23 cellular contexts compared by ENCODE assay signal in the genomic region with DNA sequence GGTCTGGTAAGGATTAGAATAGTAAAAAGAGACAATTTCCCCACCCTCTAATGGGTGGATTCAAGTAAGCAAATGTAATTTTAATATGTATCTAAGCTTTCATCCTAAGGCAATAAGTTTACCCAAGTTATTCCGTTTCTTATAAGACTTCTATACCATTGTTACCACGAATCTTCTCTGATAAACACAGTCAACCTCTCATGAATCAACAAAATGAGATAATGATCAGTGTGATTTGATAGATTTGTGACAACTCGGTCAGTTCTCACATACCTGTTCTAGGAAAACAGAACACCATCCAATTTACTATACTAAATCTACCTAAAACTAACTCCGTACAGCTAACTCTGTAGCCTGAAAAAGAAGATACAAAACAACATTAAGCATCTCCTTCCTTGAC.
"Had no signal": no experiment of that assay in that cellular context is flagged by ENCODE, and none has a peak within 500 bp of the region (broad histone marks: within the 10 kb centered on the region; RNA-seq: fewer than 3 reads in every experiment).

No MANE protein-coding gene starts in this region.

- H3K4me1 ChIP-seq: colonic mucosa, esophagus squamous epithelium, foreskin keratinocyte, gastrocnemius medialis, heart left ventricle, heart right ventricle had no signal

- H3K9me3 Mint-ChIP-seq: dendritic cell treated with granulocyte-macrophage colony-stimulating factor and Interleukin-4, amounts not matched to agents 40 ng/mL and 50 ng/mL, for 4 days; effector memory CD8-positive, alpha-beta T cell had no signal

- H3K36me3 ChIP-seq: colonic mucosa, esophagus muscularis mucosa, esophagus squamous epithelium, gastrocnemius medialis, gastroesophageal sphincter, heart left ventricle, heart right ventricle had no signal

- H3K27ac Mint-ChIP-seq: dendritic cell treated with granulocyte-macrophage colony-stimulating factor and Interleukin-4, amounts not matched to agents 40 ng/mL and 50 ng/mL, for 4 days; effector memory CD8-positive, alpha-beta T cell had no signal

- H3K27ac ChIP-seq: colonic mucosa, coronary artery, dorsolateral prefrontal cortex, epithelial cell of prostate, esophagus muscularis mucosa, esophagus squamous epithelium, foreskin keratinocyte, gastrocnemius medialis, gastroesophageal sphincter, heart left ventricle, heart right ventricle had no signal

- H3K27me3 Mint-ChIP-seq: dendritic cell treated with granulocyte-macrophage colony-stimulating factor and Interleukin-4, amounts not matched to agents 40 ng/mL and 50 ng/mL, for 4 days had no signal

- H3K4me3 ChIP-seq: colonic mucosa, coronary artery, dorsolateral prefrontal cortex, esophagus muscularis mucosa, esophagus squamous epithelium, gastrocnemius medialis, gastroesophageal sphincter, heart left ventricle, heart right ventricle had no signal

- DNase-seq: cortex of kidney; dermis blood vessel endothelial cell; dorsolateral prefrontal cortex; effector CD4-positive, alpha-beta T cell; effector CD8-positive, alpha-beta T cell; effector memory CD4-positive, alpha-beta T cell; effector memory CD8-positive, alpha-beta T cell; erythroblast; esophagus squamous epithelium; foreskin fibroblast; foreskin keratinocyte; foreskin melanocyte; gastrocnemius medialis; glutamatergic neuron; head of caudate nucleus; heart left ventricle; heart right ventricle had no signal

- H3K4me3 Mint-ChIP-seq: dendritic cell treated with granulocyte-macrophage colony-stimulating factor and Interleukin-4, amounts not matched to agents 40 ng/mL and 50 ng/mL, for 4 days; effector memory CD8-positive, alpha-beta T cell had no signal

- H3K9me3 ChIP-seq: colonic mucosa, esophagus muscularis mucosa, esophagus squamous epithelium, gastrocnemius medialis, gastroesophageal sphincter, heart left ventricle, heart right ventricle had no signal

- H3K27me3 ChIP-seq: colonic mucosa, dorsolateral prefrontal cortex, esophagus muscularis mucosa, esophagus squamous epithelium, foreskin keratinocyte, gastrocnemius medialis, gastroesophageal sphincter, heart left ventricle, heart right ventricle had no signal
